2 cellular contexts compared by ENCODE assay signal in the genomic region with DNA sequence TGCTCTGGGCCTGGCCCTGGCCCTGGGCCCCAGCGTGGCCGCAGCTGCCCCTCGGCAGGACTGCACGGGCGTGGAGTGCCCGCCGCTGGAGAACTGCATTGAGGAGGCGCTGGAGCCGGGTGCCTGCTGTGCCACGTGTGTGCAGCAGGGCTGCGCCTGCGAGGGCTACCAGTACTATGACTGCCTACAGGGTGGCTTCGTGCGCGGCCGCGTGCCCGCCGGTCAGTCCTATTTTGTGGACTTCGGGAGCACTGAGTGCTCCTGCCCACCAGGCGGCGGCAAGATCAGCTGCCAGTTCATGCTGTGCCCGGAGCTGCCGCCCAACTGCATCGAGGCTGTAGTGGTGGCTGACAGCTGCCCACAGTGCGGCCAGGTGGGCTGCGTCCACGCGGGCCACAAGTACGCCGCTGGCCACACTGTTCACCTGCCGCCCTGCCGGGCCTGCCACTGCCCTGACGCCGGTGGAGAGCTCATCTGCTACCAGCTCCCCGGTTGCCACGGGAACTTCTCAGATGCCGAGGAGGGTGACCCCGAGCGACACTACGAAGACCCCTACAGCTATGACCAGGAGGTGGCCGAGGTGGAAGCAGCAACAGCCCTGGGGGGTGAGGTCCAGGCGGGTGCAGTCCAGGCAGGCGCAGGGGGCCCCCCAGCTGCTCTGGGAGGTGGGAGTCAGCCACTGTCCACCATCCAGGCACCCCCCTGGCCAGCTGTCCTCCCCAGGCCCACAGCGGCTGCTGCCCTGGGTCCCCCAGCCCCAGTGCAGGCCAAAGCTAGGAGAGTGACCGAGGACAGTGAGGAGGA.
TF ChIP-seq lines count a peak whose summit lies in the region.

No MANE protein-coding gene starts in this region.

TF ChIP-seq in SK-N-SH, 30 proteins besides CTCF, POLR2A, EP300 and RAD21 (continued from another document):
- TF ChIP-seq RFX5 (IDR thresholded peaks at IDR 0.05; ENCODE audit: low read length): no peak
- no peak for TF ChIP-seq TAF1 (IDR thresholded peaks at IDR 0.05; ENCODE audit: borderline replicate concordance, low read depth, low read length)
- no peak for TF ChIP-seq CHD2 (IDR thresholded peaks at IDR 0.05; ENCODE audit: low read length, partially characterized antibody)
- TF ChIP-seq, protein P1, sequence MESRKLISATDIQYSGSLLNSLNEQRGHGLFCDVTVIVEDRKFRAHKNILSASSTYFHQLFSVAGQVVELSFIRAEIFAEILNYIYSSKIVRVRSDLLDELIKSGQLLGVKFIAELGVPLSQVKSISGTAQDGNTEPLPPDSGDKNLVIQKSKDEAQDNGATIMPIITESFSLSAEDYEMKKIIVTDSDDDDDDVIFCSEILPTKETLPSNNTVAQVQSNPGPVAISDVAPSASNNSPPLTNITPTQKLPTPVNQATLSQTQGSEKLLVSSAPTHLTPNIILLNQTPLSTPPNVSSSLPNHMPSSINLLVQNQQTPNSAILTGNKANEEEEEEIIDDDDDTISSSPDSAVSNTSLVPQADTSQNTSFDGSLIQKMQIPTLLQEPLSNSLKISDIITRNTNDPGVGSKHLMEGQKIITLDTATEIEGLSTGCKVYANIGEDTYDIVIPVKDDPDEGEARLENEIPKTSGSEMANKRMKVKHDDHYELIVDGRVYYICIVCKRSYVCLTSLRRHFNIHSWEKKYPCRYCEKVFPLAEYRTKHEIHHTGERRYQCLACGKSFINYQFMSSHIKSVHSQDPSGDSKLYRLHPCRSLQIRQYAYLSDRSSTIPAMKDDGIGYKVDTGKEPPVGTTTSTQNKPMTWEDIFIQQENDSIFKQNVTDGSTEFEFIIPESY (IDR thresholded peaks at IDR 0.05; ENCODE audit: borderline replicate concordance, low read depth): no peak
- TF ChIP-seq, protein P2, sequence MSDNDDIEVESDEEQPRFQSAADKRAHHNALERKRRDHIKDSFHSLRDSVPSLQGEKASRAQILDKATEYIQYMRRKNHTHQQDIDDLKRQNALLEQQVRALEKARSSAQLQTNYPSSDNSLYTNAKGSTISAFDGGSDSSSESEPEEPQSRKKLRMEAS (IDR thresholded peaks at IDR 0.05; ENCODE audit: low read depth): no peak
- no peak for TF ChIP-seq FOSL2 (IDR thresholded peaks at IDR 0.05; ENCODE audit: borderline replicate concordance, low read depth)
- TF ChIP-seq ELF1 (IDR thresholded peaks at IDR 0.05): no peak
- no peak for TF ChIP-seq MXI1 (IDR thresholded peaks at IDR 0.05; ENCODE audit: low read depth, low read length)
- TF ChIP-seq NFIC (IDR thresholded peaks at IDR 0.05; ENCODE audit: borderline replicate concordance): no peak
- TF ChIP-seq GABPA (IDR thresholded peaks at IDR 0.05; ENCODE audit: low read depth): no peak
- TF ChIP-seq JUND (IDR thresholded peaks at IDR 0.05): no peak
- no peak for TF ChIP-seq FOXJ3 (CRISPR knock-in tag; IDR thresholded peaks at IDR 0.05)
- no peak for TF ChIP-seq SMC3 (IDR thresholded peaks at IDR 0.05; ENCODE audit: low read depth, low read length)
- TF ChIP-seq TCF12 (IDR thresholded peaks at IDR 0.05): no peak
- no peak for TF ChIP-seq NRF1 (IDR thresholded peaks at IDR 0.05; ENCODE audit: low read depth, low read length)

TF ChIP-seq in SK-N-SH treated with all-trans-retinoic acid at 6 μM for 48 hours, 23 proteins besides CTCF, POLR2A, EP300 and RAD21 (continued from another document):
- TF ChIP-seq, protein P3, sequence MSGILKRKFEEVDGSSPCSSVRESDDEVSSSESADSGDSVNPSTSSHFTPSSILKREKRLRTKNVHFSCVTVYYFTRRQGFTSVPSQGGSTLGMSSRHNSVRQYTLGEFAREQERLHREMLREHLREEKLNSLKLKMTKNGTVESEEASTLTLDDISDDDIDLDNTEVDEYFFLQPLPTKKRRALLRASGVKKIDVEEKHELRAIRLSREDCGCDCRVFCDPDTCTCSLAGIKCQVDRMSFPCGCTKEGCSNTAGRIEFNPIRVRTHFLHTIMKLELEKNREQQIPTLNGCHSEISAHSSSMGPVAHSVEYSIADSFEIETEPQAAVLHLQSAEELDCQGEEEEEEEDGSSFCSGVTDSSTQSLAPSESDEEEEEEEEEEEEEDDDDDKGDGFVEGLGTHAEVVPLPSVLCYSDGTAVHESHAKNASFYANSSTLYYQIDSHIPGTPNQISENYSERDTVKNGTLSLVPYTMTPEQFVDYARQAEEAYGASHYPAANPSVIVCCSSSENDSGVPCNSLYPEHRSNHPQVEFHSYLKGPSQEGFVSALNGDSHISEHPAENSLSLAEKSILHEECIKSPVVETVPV (CRISPR knock-in tag; IDR thresholded peaks at IDR 0.05): no peak
- TF ChIP-seq, protein P4, sequence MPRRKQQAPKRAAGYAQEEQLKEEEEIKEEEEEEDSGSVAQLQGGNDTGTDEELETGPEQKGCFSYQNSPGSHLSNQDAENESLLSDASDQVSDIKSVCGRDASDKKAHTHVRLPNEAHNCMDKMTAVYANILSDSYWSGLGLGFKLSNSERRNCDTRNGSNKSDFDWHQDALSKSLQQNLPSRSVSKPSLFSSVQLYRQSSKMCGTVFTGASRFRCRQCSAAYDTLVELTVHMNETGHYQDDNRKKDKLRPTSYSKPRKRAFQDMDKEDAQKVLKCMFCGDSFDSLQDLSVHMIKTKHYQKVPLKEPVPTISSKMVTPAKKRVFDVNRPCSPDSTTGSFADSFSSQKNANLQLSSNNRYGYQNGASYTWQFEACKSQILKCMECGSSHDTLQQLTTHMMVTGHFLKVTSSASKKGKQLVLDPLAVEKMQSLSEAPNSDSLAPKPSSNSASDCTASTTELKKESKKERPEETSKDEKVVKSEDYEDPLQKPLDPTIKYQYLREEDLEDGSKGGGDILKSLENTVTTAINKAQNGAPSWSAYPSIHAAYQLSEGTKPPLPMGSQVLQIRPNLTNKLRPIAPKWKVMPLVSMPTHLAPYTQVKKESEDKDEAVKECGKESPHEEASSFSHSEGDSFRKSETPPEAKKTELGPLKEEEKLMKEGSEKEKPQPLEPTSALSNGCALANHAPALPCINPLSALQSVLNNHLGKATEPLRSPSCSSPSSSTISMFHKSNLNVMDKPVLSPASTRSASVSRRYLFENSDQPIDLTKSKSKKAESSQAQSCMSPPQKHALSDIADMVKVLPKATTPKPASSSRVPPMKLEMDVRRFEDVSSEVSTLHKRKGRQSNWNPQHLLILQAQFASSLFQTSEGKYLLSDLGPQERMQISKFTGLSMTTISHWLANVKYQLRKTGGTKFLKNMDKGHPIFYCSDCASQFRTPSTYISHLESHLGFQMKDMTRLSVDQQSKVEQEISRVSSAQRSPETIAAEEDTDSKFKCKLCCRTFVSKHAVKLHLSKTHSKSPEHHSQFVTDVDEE (CRISPR knock-in tag; IDR thresholded peaks at IDR 0.05): no peak
- TF ChIP-seq ZC3H10 (CRISPR knock-in tag; IDR thresholded peaks at IDR 0.05) (no peak), ESRRG (CRISPR knock-in tag; IDR thresholded peaks at IDR 0.05) (no peak), CSDC2 (CRISPR knock-in tag; IDR thresholded peaks at IDR 0.05) (no peak), TCF4 (CRISPR knock-in tag; IDR thresholded peaks at IDR 0.05; ENCODE audit: borderline replicate concordance) (no peak), ZNF70 (CRISPR knock-in tag; IDR thresholded peaks at IDR 0.05) (no peak), RARB (CRISPR knock-in tag; IDR thresholded peaks at IDR 0.05) (no peak), ZFP30 (CRISPR knock-in tag; IDR thresholded peaks at IDR 0.05) (no peak), GLIS3 (CRISPR knock-in tag; IDR thresholded peaks at IDR 0.05) (no peak), BACH2 (CRISPR knock-in tag; IDR thresholded peaks at IDR 0.05; ENCODE audit: borderline replicate concordance) (no peak)
- TF ChIP-seq, protein P5, sequence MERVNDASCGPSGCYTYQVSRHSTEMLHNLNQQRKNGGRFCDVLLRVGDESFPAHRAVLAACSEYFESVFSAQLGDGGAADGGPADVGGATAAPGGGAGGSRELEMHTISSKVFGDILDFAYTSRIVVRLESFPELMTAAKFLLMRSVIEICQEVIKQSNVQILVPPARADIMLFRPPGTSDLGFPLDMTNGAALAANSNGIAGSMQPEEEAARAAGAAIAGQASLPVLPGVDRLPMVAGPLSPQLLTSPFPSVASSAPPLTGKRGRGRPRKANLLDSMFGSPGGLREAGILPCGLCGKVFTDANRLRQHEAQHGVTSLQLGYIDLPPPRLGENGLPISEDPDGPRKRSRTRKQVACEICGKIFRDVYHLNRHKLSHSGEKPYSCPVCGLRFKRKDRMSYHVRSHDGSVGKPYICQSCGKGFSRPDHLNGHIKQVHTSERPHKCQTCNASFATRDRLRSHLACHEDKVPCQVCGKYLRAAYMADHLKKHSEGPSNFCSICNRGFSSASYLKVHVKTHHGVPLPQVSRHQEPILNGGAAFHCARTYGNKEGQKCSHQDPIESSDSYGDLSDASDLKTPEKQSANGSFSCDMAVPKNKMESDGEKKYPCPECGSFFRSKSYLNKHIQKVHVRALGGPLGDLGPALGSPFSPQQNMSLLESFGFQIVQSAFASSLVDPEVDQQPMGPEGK (CRISPR knock-in tag; IDR thresholded peaks at IDR 0.05; ENCODE audit: borderline replicate concordance): no peak
- TF ChIP-seq, protein P6, sequence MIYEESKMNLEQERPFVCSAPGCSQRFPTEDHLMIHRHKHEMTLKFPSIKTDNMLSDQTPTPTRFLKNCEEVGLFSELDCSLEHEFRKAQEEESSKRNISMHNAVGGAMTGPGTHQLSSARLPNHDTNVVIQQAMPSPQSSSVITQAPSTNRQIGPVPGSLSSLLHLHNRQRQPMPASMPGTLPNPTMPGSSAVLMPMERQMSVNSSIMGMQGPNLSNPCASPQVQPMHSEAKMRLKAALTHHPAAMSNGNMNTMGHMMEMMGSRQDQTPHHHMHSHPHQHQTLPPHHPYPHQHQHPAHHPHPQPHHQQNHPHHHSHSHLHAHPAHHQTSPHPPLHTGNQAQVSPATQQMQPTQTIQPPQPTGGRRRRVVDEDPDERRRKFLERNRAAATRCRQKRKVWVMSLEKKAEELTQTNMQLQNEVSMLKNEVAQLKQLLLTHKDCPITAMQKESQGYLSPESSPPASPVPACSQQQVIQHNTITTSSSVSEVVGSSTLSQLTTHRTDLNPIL (CRISPR knock-in tag; IDR thresholded peaks at IDR 0.05; ENCODE audit: low read depth): no peak
- TF ChIP-seq, protein P7, sequence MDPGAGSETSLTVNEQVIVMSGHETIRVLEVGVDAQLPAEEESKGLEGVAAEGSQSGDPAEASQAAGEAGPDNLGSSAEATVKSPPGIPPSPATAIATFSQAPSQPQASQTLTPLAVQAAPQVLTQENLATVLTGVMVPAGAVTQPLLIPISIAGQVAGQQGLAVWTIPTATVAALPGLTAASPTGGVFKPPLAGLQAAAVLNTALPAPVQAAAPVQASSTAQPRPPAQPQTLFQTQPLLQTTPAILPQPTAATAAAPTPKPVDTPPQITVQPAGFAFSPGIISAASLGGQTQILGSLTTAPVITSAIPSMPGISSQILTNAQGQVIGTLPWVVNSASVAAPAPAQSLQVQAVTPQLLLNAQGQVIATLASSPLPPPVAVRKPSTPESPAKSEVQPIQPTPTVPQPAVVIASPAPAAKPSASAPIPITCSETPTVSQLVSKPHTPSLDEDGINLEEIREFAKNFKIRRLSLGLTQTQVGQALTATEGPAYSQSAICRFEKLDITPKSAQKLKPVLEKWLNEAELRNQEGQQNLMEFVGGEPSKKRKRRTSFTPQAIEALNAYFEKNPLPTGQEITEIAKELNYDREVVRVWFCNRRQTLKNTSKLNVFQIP (CRISPR knock-in tag; IDR thresholded peaks at IDR 0.05; ENCODE audit: borderline replicate concordance, low read depth): no peak
TF ChIP-seq in SK-N-SH treated with all-trans-retinoic acid at 6 μM for 48 hours: peak in this region for 0.
